5 cellular contexts compared by ENCODE assay signal in the genomic region with DNA sequence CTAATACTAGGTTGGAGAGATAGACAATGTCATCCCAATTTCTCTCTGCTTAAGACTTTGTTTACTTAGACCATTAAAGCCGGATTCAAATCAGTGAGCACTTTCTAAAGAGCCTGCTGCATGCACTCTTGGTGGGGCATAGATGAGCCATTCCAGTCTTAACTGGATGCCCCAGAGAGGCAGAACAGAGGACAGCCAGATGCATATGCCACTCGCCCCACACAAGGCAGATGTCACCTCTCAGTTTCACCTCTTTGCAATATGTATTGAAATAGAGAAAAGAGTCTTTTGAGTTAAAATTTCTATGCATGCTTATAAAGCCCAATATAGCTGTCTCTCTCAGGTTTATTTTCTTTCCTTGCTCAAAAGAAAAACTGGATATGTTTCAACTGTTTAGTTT.
"Had no signal": no experiment of that assay in that cellular context is flagged by ENCODE, and none has a peak within 500 bp of the region (broad histone marks: within the 10 kb centered on the region; RNA-seq: fewer than 3 reads in every experiment).

No MANE protein-coding gene starts in this region.

- H3K4me3 ChIP-seq: GM23338 had no signal

- H3K27me3 Mint-ChIP-seq: IgD-negative memory B cell had no signal

- H3K27ac Mint-ChIP-seq: GM23338, IgD-negative memory B cell had no signal

- DNase-seq: H9, HCEC 1CT, KBM-7 had no signal

- H3K4me1 Mint-ChIP-seq: GM23338, IgD-negative memory B cell had no signal

- ATAC-seq: GM23338 had no signal

- H3K4me2 ChIP-seq: GM23338 had no signal

- H2AFZ ChIP-seq: GM23338 had no signal

- H3K4me3 Mint-ChIP-seq: GM23338, H9, IgD-negative memory B cell had no signal
